In genomic region chr16:89100601-89101302, GRCh38 we compare ENCODE assay signal across 29 cellular contexts. TPM values are rescaled to one million over a fixed set of nuclear protein-coding genes. Genes with fewer than 3 reads are reported as not detected.
DNase-seq lines count a peak whose midpoint lies in the region; ATAC-seq, FAIRE-seq and TF ChIP-seq lines count a peak whose summit lies in the region.
"Had no signal": no experiment of that assay in that cellular context is flagged by ENCODE, and none has a peak within 500 bp of the region (broad histone marks: within the 10 kb centered on the region; RNA-seq: fewer than 3 reads in every experiment).

No MANE protein-coding gene starts in this region.

- no peak overlapping the region for H3K4ac ChIP-seq in H1 (replicated peaks; ENCODE audit: insufficient read length, low read depth, low read length)

- TF ChIP-seq CTCF in H1 (IDR thresholded peaks at IDR 0.05; ENCODE audit: control extremely low read depth in 1 of 3, insufficient read depth in 1 of 3, low read depth in 1 of 3, low read length in 3 of 3) (peak in 2 of 3 experiments; percentile 7 to 16; a peak in 2 of 4 replicates), transverse colon (IDR thresholded peaks at IDR 0.05) (no peak)

- CTCF ChIA-PET in H1 (lab: Charles Lee; ENCODE audit: partially characterized antibody), result interaction anchor here (0.7 to 1.1 kb wide), 2 partner anchors 116 to 130 kb away, joined by 3 read pairs; no protein-coding TSS in a partner anchor

- H3K9me3 ChIP-seq in H1 (ENCODE audit: insufficient read depth in 2 of 2, low read depth in 1 of 2, low read length in 1 of 2), result no peaks in the 10 kb centered on the region
- H3K9me3 ChIP-seq in transverse colon, result no peaks in the 10 kb centered on the region
- H3K9me3 ChIP-seq: colonic mucosa, heart left ventricle, lower lobe of right lung, ovary, upper lobe of right lung had no signal

- no peak overlapping the region for H2AFZ ChIP-seq in H1 (ENCODE audit: low read length)

- peak overlapping the region; percentile 20; the same call in 1 of the 2 replicates for H4K8ac ChIP-seq in H1 (ENCODE audit: extremely low read depth, insufficient read depth, low read length)

- no peak for FAIRE-seq in H1 (lab: Jason Lieb, UNC)
- FAIRE-seq: GM12891 had no signal

- H3K14ac ChIP-seq in H1 (ENCODE audit: insufficient read length), result no peak overlapping the region

- H3K79me1 ChIP-seq in H1 (ENCODE audit: low read depth, low read length), result peaks cover 20% of the 10 kb centered on the region

- no peak overlapping the region for H3K23ac ChIP-seq in H1 (ENCODE audit: insufficient read length)

- H2BK20ac ChIP-seq in H1 (ENCODE audit: low read length), result no peak overlapping the region

- H3K4me1 ChIP-seq in H1 (replicated peaks in 1 of 4; ENCODE audit: control insufficient read depth in 3 of 4, insufficient read depth in 4 of 4, low read length in 3 of 4) (peaks cover 0 to 7% (median 3%) of the 10 kb centered on the region in 4 experiments; a peak in 4 of 7 replicates), transverse colon (peaks cover 40 to 70% (median 58%) of the 10 kb centered on the region in 4 donors)
- H3K4me1 ChIP-seq: upper lobe of right lung had no signal

- no peak overlapping the region for H2BK120ac ChIP-seq in H1 (replicated peaks; ENCODE audit: low read depth, low read length)

- no peak overlapping the region for H2BK12ac ChIP-seq in H1 (ENCODE audit: low read depth, low read length)

- H3K27me3 ChIP-seq in H1 (replicated peaks in 1 of 4; ENCODE audit: control insufficient read depth in 3 of 4, extremely low read depth in 1 of 4, insufficient read depth in 3 of 4, low read length in 3 of 4), result no peaks in the 10 kb centered on the region
- no peaks in the 10 kb centered on the region for H3K27me3 ChIP-seq in transverse colon
- H3K27me3 ChIP-seq: colonic mucosa, heart left ventricle, ovary, upper lobe of right lung had no signal

- H4K5ac ChIP-seq in H1 (ENCODE audit: insufficient read length, low read depth, low read length), result no peak overlapping the region

- no peak overlapping the region for H2BK5ac ChIP-seq in H1 (ENCODE audit: low read depth, low read length)

- no peak for TF ChIP-seq EP300 in H1 (IDR thresholded peaks at IDR 0.05; ENCODE audit: borderline replicate concordance in 1 of 2, low read depth in 2 of 2, low read length in 2 of 2)
- TF ChIP-seq EP300 in transverse colon (IDR thresholded peaks at IDR 0.05; ENCODE audit: low read depth), result no peak

- H3K36me3 ChIP-seq in H1 (ENCODE audit: control insufficient read depth in 2 of 4, insufficient read depth in 4 of 4, low read length in 3 of 4) (peaks cover 0 to 15% (median 11%) of the 10 kb centered on the region in 4 experiments; a peak in 5 of 8 replicates), transverse colon (peaks cover 0 to 15% (median 7%) of the 10 kb centered on the region in 4 donors)
- H3K36me3 ChIP-seq: colonic mucosa, ovary, WERI-Rb-1 had no signal

- 91% methylated on average over 39 of the region's 42 CpGs; no CpG with 5 or more reads in 1 of the 2 experiments for WGBS in H1 (ENCODE audit: extremely low coverage in 1 of 2, insufficient coverage in 1 of 2, insufficient read length in 1 of 2, insufficient replicate concordance in 2 of 2, low coverage in 1 of 2, low lambda C conversion rate in 2 of 2, missing lambda C conversion rate in 1 of 2), 2 experiments
- 93% methylated on average over 39 of the region's 42 CpGs; no CpG with 5 or more reads in 1 of the 2 donors for WGBS in transverse colon (ENCODE audit: low coverage in 1 of 2), 2 donors

- H3K9ac ChIP-seq in H1 (replicated peaks in 1 of 4; ENCODE audit: extremely low read depth in 1 of 4, low read depth in 3 of 4, low read length in 3 of 4), result no peak overlapping the region

- peaks cover 37% of the 10 kb centered on the region for H3K36me3 Mint-ChIP-seq in T-helper 1 cell treated with Interleukin-12 subunit alpha and Interleukin-12 subunit beta and Interleukin-4 antibody, amounts not matched to agents 30 μg/mL and 1 μg/mL, for 36 hours (ENCODE audit: low read depth)

- POLR2A ChIA-PET in H1 (lab: Charles Lee; ENCODE audit: partially characterized antibody), result interaction anchor here (0.8 kb wide), 2 partner anchors 24 to 28 kb away, joined by 3 to 4 read pairs; no protein-coding TSS in a partner anchor

- TF ChIP-seq RAD21 in H1 (IDR thresholded peaks at IDR 0.05 in 1 of 2, conservative IDR thresholded peaks at IDR 0.05 in 1 of 2; ENCODE audit: low read depth in 2 of 2, low read length in 2 of 2), result peak; percentile 27 to 30; a peak in 2 of 4 replicates

- ATAC-seq in Right ventricle myocardium inferior, result no peak
- ATAC-seq: heart left ventricle, lower lobe of right lung, SK-N-SH treated with all-trans-retinoic acid at 6 μM for 48 hours, upper lobe of right lung had no signal

- H4K20me1 ChIP-seq in H1 (replicated peaks in 1 of 2; ENCODE audit: control insufficient read depth in 1 of 2, insufficient read depth in 2 of 2, low read length in 2 of 2), result peaks cover 2 to 16% of the 10 kb centered on the region in 2 experiments

- no peak overlapping the region for H3K4me3 Mint-ChIP-seq in T-helper 1 cell treated with Interleukin-12 subunit alpha and Interleukin-12 subunit beta and Interleukin-4 antibody, amounts not matched to agents 30 μg/mL and 1 μg/mL, for 36 hours
- H3K4me3 Mint-ChIP-seq: nephron had no signal

- no peak overlapping the region for H4K91ac ChIP-seq in H1 (replicated peaks; ENCODE audit: insufficient read length, low read length)

- no peak overlapping the region for H3K27ac ChIP-seq in H1 (ENCODE audit: low read depth, low read length)
- peak overlapping the region; percentile 73 to 88 (median 82) for H3K27ac ChIP-seq in transverse colon
- H3K27ac ChIP-seq: 22Rv1, lower lobe of right lung, ovary, upper lobe of right lung, WERI-Rb-1 had no signal

- H3K18ac ChIP-seq in H1 (ENCODE audit: extremely low read depth, low read length), result no peak overlapping the region

- no peak overlapping the region for H3K56ac ChIP-seq in H1 (replicated peaks; ENCODE audit: insufficient read length, low read depth, low read length)

- H3K27ac Mint-ChIP-seq in T-helper 1 cell treated with Interleukin-12 subunit alpha and Interleukin-12 subunit beta and Interleukin-4 antibody, amounts not matched to agents 30 μg/mL and 1 μg/mL, for 36 hours, result peak overlapping the region; percentile 51
- H3K27ac Mint-ChIP-seq: nephron had no signal

- H3K27me3 Mint-ChIP-seq in T-helper 1 cell treated with Interleukin-12 subunit alpha and Interleukin-12 subunit beta and Interleukin-4 antibody, amounts not matched to agents 30 μg/mL and 1 μg/mL, for 36 hours (ENCODE audit: low read depth), result no peaks in the 10 kb centered on the region
- H3K27me3 Mint-ChIP-seq: CD4-positive, alpha-beta memory T cell had no signal

- peaks cover 50% of the 10 kb centered on the region for H3K4me1 Mint-ChIP-seq in T-helper 1 cell treated with Interleukin-12 subunit alpha and Interleukin-12 subunit beta and Interleukin-4 antibody, amounts not matched to agents 30 μg/mL and 1 μg/mL, for 36 hours (ENCODE audit: low read depth)

- no peaks in the 10 kb centered on the region for H3K23me2 ChIP-seq in H1 (ENCODE audit: low read depth, low read length)

- H3K79me2 ChIP-seq in H1 (ENCODE audit: control insufficient read depth in 1 of 2, insufficient read depth in 2 of 2, low read length in 2 of 2), result peaks cover 0 to 37% of the 10 kb centered on the region in 2 experiments; a peak in 2 of 4 replicates

- no peak overlapping the region for H2AK5ac ChIP-seq in H1 (ENCODE audit: low read depth, low read length)

- no peak overlapping the region for H3K4me2 ChIP-seq in H1 (ENCODE audit: insufficient read depth in 1 of 2, low read depth in 2 of 2, low read length in 2 of 2)

- DNase-seq in T-helper 1 cell (no peak), Right ventricle myocardium inferior (ENCODE audit: missing footprints) (peak; percentile 43), cardiac septum (ENCODE audit: low spot score) (no peak), H1 (ENCODE audit: low read depth in 1 of 2, low spot score in 2 of 2) (no peak), transverse colon (no peak), EL (no peak)
- no peak for DNase-seq in effector CD8-positive, alpha-beta T cell (lab: John Stamatoyannopoulos, UW)
- DNase-seq: DMS 273 treated with DMSO at 0.1 percent for 48 hours; effector memory CD4-positive, alpha-beta T cell; kidney glomerular epithelial cell; lower lobe of right lung; NCI-H146; NCI-H446 treated with DMSO at 0.1 percent for 48 hours; OCI-M1; ovary; retina; substantia nigra; T-helper 9 cell; upper lobe of right lung; WERI-Rb-1 had no signal

- H2BK15ac ChIP-seq in H1 (ENCODE audit: low read length), result no peak overlapping the region

- intact Hi-C loops in Right ventricle myocardium inferior (cut with DNase I) (no loop called here), cardiac septum (cut with DNase I) (no loop called here), transverse colon (cut with DNase I; ENCODE audit: low total_unique reads) (no loop called here)

- no peaks in the 10 kb centered on the region for H3K9me3 Mint-ChIP-seq in T-helper 1 cell treated with Interleukin-12 subunit alpha and Interleukin-12 subunit beta and Interleukin-4 antibody, amounts not matched to agents 30 μg/mL and 1 μg/mL, for 36 hours
- H3K9me3 Mint-ChIP-seq: activated naive CD4-positive, alpha-beta T cell treated with anti-CD3 and anti-CD28 coated beads, Interleukin-2, amount 50 U/mL, for 72 hours; CD4-positive, alpha-beta memory T cell; nephron had no signal

- no peak for TF ChIP-seq POLR2A in H1 (IDR thresholded peaks at IDR 0.05; ENCODE audit: control extremely low read depth in 1 of 2, low read depth in 2 of 2, low read length in 2 of 2)
- TF ChIP-seq POLR2A in transverse colon (IDR thresholded peaks at IDR 0.05), result no peak

- no peak overlapping the region for H3K4me3 ChIP-seq in H1 (ENCODE audit: extremely low read depth in 1 of 4, insufficient read depth in 2 of 4, low read depth in 3 of 4, low read length in 4 of 4)
- no peak overlapping the region for H3K4me3 ChIP-seq in transverse colon
- H3K4me3 ChIP-seq: colonic mucosa, heart left ventricle, lower lobe of right lung, ovary, upper lobe of right lung had no signal

- in situ Hi-C loops in transverse colon (cut with MboI; ENCODE audit: low pct_ligation_motif_present in 1 of 4, low pct_unique_long_range_greater_than_20kb in 1 of 4, low sequenced_read_pairs in 3 of 4), result no loop called here

TF ChIP-seq in H1, 55 proteins besides CTCF, POLR2A, EP300 and RAD21 (continues in another document):
- TF ChIP-seq HDAC6 (IDR thresholded peaks at IDR 0.05; ENCODE audit: low read depth, low read length), result no peak

RNA-seq across cellular contexts. Expression of gene ACSF3, which starts 7.1 kb away (rescaled TPM):
- total RNA-seq in Right ventricle myocardium inferior (17.0 TPM), cardiac septum (14.7 TPM), transverse colon (100 to 1,000 TPM in 1 of 4 donors, 10 to 100 TPM in 3; 54.5 to 120 (median 75.8) TPM)
- total RNA-seq in H1 (2021; fragmentation: NEBNext Ultra II Directional; extraction: Animal tissue kit (Norgen Biotek cat#: 25700)), result 22.9 and 27.0 TPM in 2 replicates
- polyA plus RNA-seq in H1 (2011; rRNA removed), result 15.6 and 23.6 TPM in 2 replicates
- polyA plus RNA-seq in H1 (2011; cell fraction: cytosol; rRNA removed), result 19.6 TPM
- polyA plus RNA-seq in H1 (2011; cell fraction: nucleus; rRNA removed), result 33.2 TPM
- polyA plus RNA-seq in H1 (2012, experiment 1 of 2), result 12.0 to 21.9 TPM (median 18.2 TPM) in 4 replicates
- 14.4 TPM for polyA plus RNA-seq in H1 (2012, experiment 2 of 2)
- polyA plus RNA-seq in H1 (2013, experiment 1 of 2), result 11.6 TPM
- 10.5 TPM for polyA plus RNA-seq in H1 (2013, experiment 2 of 2)
- polyA minus RNA-seq in H1 (2011; rRNA and poly(A)+ RNA removed), result 10.0 and 20.1 TPM in 2 replicates
- 22.5 TPM for polyA minus RNA-seq in H1 (2011; cell fraction: cytosol; rRNA and poly(A)+ RNA removed)
- polyA minus RNA-seq in H1 (2011; cell fraction: nucleus; rRNA and poly(A)+ RNA removed), result 26.1 TPM

Comparison
In these comparisons a context has a peak if more than half of its experiments do, and no peak if none do; other contexts are left out.
1. CTCF ChIP-seq: peak in H1 (2 of 3); none in transverse colon (0 of 5).